ENCODE assay signal across 10 cellular contexts in genomic region chr2:191152841-191153240, GRCh38. TPM values are rescaled to one million over a fixed set of nuclear protein-coding genes. Genes with fewer than 3 reads are reported as not detected.
DNase-seq lines count a peak whose midpoint lies in the region; ATAC-seq lines count a peak whose summit lies in the region.
"Had no signal": no experiment of that assay in that cellular context is flagged by ENCODE, and none has a peak within 500 bp of the region (broad histone marks: within the 10 kb centered on the region; RNA-seq: fewer than 3 reads in every experiment).

No MANE protein-coding gene starts in this region.

- peak overlapping the region; percentile 34 for H3K27ac Mint-ChIP-seq in activated naive CD8-positive, alpha-beta T cell treated with anti-CD3 and anti-CD28 coated beads for 36 hours

- peaks cover 11% of the 10 kb centered on the region for H3K36me3 Mint-ChIP-seq in activated naive CD8-positive, alpha-beta T cell treated with anti-CD3 and anti-CD28 coated beads for 36 hours

- no peaks in the 10 kb centered on the region for H3K27me3 Mint-ChIP-seq in activated naive CD8-positive, alpha-beta T cell treated with anti-CD3 and anti-CD28 coated beads for 36 hours

- H3K4me1 Mint-ChIP-seq in activated naive CD8-positive, alpha-beta T cell treated with anti-CD3 and anti-CD28 coated beads for 36 hours = peaks cover 47% of the 10 kb centered on the region

- no peaks in the 10 kb centered on the region for H3K9me3 Mint-ChIP-seq in activated naive CD8-positive, alpha-beta T cell treated with anti-CD3 and anti-CD28 coated beads for 36 hours

- no peak overlapping the region for H3K4me3 Mint-ChIP-seq in activated naive CD8-positive, alpha-beta T cell treated with anti-CD3 and anti-CD28 coated beads for 36 hours

- ATAC-seq in HG03378 (IDR thresholded peaks at IDR 0.05; ENCODE audit: unreplicated experiment) (peak; percentile 37), left lobe of liver (peak; percentile 16), HG03432 (IDR thresholded peaks at IDR 0.05; ENCODE audit: unreplicated experiment) (no peak)
- ATAC-seq: HCT116 had no signal

- DNase-seq in ELR (ENCODE audit: low read depth) = peak; percentile 70
- no peak for DNase-seq in activated naive CD8-positive, alpha-beta T cell treated with anti-CD3 and anti-CD28 coated beads for 36 hours
- DNase-seq in left lobe of liver (ENCODE audit: low spot score) = no peak
- DNase-seq in SIG-M5 treated with dmso at 0.1 percent for 504 hours (lab: John Stamatoyannopoulos, UW; ENCODE audit: unreplicated experiment) = no peak
- no peak for DNase-seq in putamen (ENCODE audit: low spot score)
- DNase-seq in iPS-NIHi11 (ENCODE audit: low spot score) = no peak
- DNase-seq: glutamatergic neuron had no signal

RNA-seq across cellular contexts. Expression of gene STAT4, which starts 2.0 kb away (rescaled TPM):
- total RNA-seq in activated naive CD8-positive, alpha-beta T cell treated with anti-CD3 and anti-CD28 coated beads for 36 hours = 10 to 100 TPM; 80.6 to 81.0 TPM
- total RNA-seq in left lobe of liver = 0.98 TPM

Comparison
In these comparisons a context has a peak if more than half of its experiments do, and no peak if none do; other contexts are left out.
1. RNA of gene STAT4, which starts 2.0 kb away (total RNA-seq): 80.6 to 81.0 TPM in activated naive CD8-positive, alpha-beta T cell treated with anti-CD3 and anti-CD28 coated beads for 36 hours; 0.98 TPM in left lobe of liver (single experiment); every median in the first group is over 10 times any median in the second.